8 cellular contexts compared by ENCODE assay signal in genomic region chr12:57240069-57240921, GRCh38. TPM values are rescaled to one million over a fixed set of nuclear protein-coding genes. Genes with fewer than 3 reads are reported as not detected.
DNase-seq lines count a peak whose midpoint lies in the region; ATAC-seq and TF ChIP-seq lines count a peak whose summit lies in the region.

No MANE protein-coding gene starts in this region.

- DNase-seq in AG04449 (ENCODE audit: low read depth, low spot score) (no peak), NCI-H345 (lab: John Stamatoyannopoulos, UW) (peak; percentile 84)
- DNase-seq in activated CD4-positive, alpha-beta T cell treated with anti-CD3 and anti-CD28 coated beads, Interleukin-2, amount 50 U/mL, for 4 hours, result peak; percentile 77 to 83
- peak; percentile 43 for DNase-seq in effector CD8-positive, alpha-beta T cell (lab: John Stamatoyannopoulos, UW)
- DNase-seq in stimulated activated naive B cell treated with anti-CD40 and anti-IgM and Interleukin-4, amounts not matched to agents 10 μg/mL and 1 μg/mL and 100 μg/mL, for 72 hours, result no peak

- H3K4me3 ChIP-seq in AG04449 (ENCODE audit: low read depth, low read length) (peak overlapping the region; percentile 69), mononuclear cell (ENCODE audit: low read length) (peak overlapping the region; percentile 42)

- H3K27me3 Mint-ChIP-seq in stimulated activated naive B cell treated with anti-CD40 and anti-IgM and Interleukin-4, amounts not matched to agents 10 μg/mL and 1 μg/mL and 100 μg/mL, for 72 hours, result peaks cover 62 to 63% of the 10 kb centered on the region in 2 donors

- peak overlapping the region; percentile 80 for H3K27ac Mint-ChIP-seq in stimulated activated naive B cell treated with anti-CD40 and anti-IgM and Interleukin-4, amounts not matched to agents 10 μg/mL and 1 μg/mL and 100 μg/mL, for 72 hours

- peaks cover 61 to 91% of the 10 kb centered on the region in 2 donors for H3K4me1 Mint-ChIP-seq in stimulated activated naive B cell treated with anti-CD40 and anti-IgM and Interleukin-4, amounts not matched to agents 10 μg/mL and 1 μg/mL and 100 μg/mL, for 72 hours

- TF ChIP-seq CTCF in AG04449 (IDR thresholded peaks at IDR 0.05; ENCODE audit: insufficient read depth, low read length, missing control alignments), result no peak

- CTCF ChIA-PET in AG04449 (lab: Yijun Ruan, JAX), result interaction anchor here (0.6 to 38.5 kb wide), 17 partner anchors 8 to 217 kb away, joined by 3 to 880 read pairs (median 6); partner anchors contain the start of genes GLI1, INHBE, NXPH4 and SHMT2

- H3K4me1 ChIP-seq in mononuclear cell (ENCODE audit: insufficient read depth, low read length), result peaks cover 87% of the 10 kb centered on the region

- peaks cover 71% of the 10 kb centered on the region for H3K27me3 ChIP-seq in mononuclear cell (ENCODE audit: insufficient read depth, low read length)

- POLR2A ChIA-PET in AG04449 (lab: Yijun Ruan, JAX), result interaction anchor here (1.0 to 4.6 kb wide), 7 partner anchors 8 to 152 kb away, joined by 3 to 74 read pairs (median 4); partner anchors contain the start of genes LRP1, NXPH4 and SHMT2

- ATAC-seq in GM21360 (IDR thresholded peaks at IDR 0.05; ENCODE audit: unreplicated experiment), result peak; percentile 29
- ATAC-seq in stimulated activated naive B cell treated with anti-CD40 and anti-IgM and Interleukin-4, amounts not matched to agents 10 μg/mL and 1 μg/mL and 100 μg/mL, for 72 hours (replicated peaks), result peak; percentile 17 to 20
- ATAC-seq in GM19023 (IDR thresholded peaks at IDR 0.05; ENCODE audit: unreplicated experiment), result no peak

- H3K9me3 ChIP-seq in mononuclear cell (ENCODE audit: low read depth, low read length), result no peaks in the 10 kb centered on the region

- H3K36me3 Mint-ChIP-seq in stimulated activated naive B cell treated with anti-CD40 and anti-IgM and Interleukin-4, amounts not matched to agents 10 μg/mL and 1 μg/mL and 100 μg/mL, for 72 hours, result peaks cover 6 to 19% of the 10 kb centered on the region in 2 donors

- peak overlapping the region; percentile 77 to 85 for H3K4me3 Mint-ChIP-seq in stimulated activated naive B cell treated with anti-CD40 and anti-IgM and Interleukin-4, amounts not matched to agents 10 μg/mL and 1 μg/mL and 100 μg/mL, for 72 hours

- H3K9me3 Mint-ChIP-seq in stimulated activated naive B cell treated with anti-CD40 and anti-IgM and Interleukin-4, amounts not matched to agents 10 μg/mL and 1 μg/mL and 100 μg/mL, for 72 hours, result no peaks in the 10 kb centered on the region

RNA-seq across cellular contexts. Expression of gene STAC3, which starts 10.7 kb away (rescaled TPM):
- 3.1 TPM for total RNA-seq in mononuclear cell

RNA-seq across cellular contexts. Expression of gene SHMT2, which starts 10.8 kb away (rescaled TPM):
- total RNA-seq in mononuclear cell, result 50.6 TPM

RNA-seq across cellular contexts. Expression of gene NXPH4, which starts 23.7 kb away (rescaled TPM):
- not detected for total RNA-seq in mononuclear cell

Comparison
In these comparisons a context has a peak if more than half of its experiments do, and no peak if none do; other contexts are left out.
1. DNase-seq: peak in NCI-H345 (single experiment), activated CD4-positive, alpha-beta T cell treated with anti-CD3 and anti-CD28 coated beads, Interleukin-2, amount 50 U/mL, for 4 hours (2 of 2) and effector CD8-positive, alpha-beta T cell (single experiment); none in AG04449 (single experiment) and stimulated activated naive B cell treated with anti-CD40 and anti-IgM and Interleukin-4, amounts not matched to agents 10 μg/mL and 1 μg/mL and 100 μg/mL, for 72 hours (single experiment).